Comparison of ENCODE assay signal across 8 cellular contexts in the genomic region with DNA sequence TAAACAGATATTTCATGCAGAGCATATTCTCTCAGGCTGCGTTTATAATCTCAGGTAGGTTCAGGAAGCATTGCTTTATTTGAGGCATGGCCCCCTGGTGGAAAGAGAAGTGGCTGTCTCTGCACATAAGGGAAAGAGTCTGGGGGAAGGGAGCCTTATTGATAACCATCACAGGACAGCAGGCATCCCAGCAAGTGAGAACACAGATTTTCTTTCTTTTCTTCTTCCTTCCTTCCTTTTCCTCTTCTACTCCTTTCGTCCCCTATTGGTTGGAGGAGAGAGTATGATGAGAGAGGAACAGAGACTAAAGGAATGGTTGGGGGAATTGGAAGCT. TPM values are rescaled to one million over a fixed set of nuclear protein-coding genes. Genes with fewer than 3 reads are reported as not detected.
DNase-seq lines count a peak whose midpoint lies in the region; ATAC-seq lines count a peak whose summit lies in the region.

No MANE protein-coding gene starts in this region.

- ATAC-seq in HG02981 (IDR thresholded peaks at IDR 0.05; ENCODE audit: unreplicated experiment) (peak; percentile 70), left lobe of liver (peak; percentile 69), HG03095 (IDR thresholded peaks at IDR 0.05; ENCODE audit: unreplicated experiment) (no peak)

- DNase-seq in NCI-H1436 (lab: John Stamatoyannopoulos, UW) (peak; percentile 13), NCI-H1436 treated with DMSO at 0.1 percent for 48 hours (lab: John Stamatoyannopoulos, UW) (no peak), left lobe of liver (ENCODE audit: low spot score) (no peak), NCI-H446 treated with DMSO at 0.1 percent for 48 hours (lab: John Stamatoyannopoulos, UW) (no peak), NCI-H2029 treated with DMSO at 0.1 percent for 48 hours (lab: John Stamatoyannopoulos, UW) (no peak)
- peak; percentile 33 for DNase-seq in activated CD4-positive, alpha-beta T cell treated with anti-CD3 and anti-CD28 coated beads for 48 hours

RNA-seq across cellular contexts. Expression of a gene that starts 21.9 kb away (rescaled TPM):
- total RNA-seq in left lobe of liver: 13.3 TPM

Comparison
In these comparisons a context has a peak if more than half of its experiments do, and no peak if none do; other contexts are left out.
1. DNase-seq: peak in NCI-H1436 (single experiment) and activated CD4-positive, alpha-beta T cell treated with anti-CD3 and anti-CD28 coated beads for 48 hours (single experiment); none in NCI-H1436 treated with DMSO at 0.1 percent for 48 hours (single experiment), left lobe of liver (single experiment), NCI-H446 treated with DMSO at 0.1 percent for 48 hours (single experiment) and NCI-H2029 treated with DMSO at 0.1 percent for 48 hours (single experiment).